In genomic region chr16:27759947-27760844, GRCh38 we compare ENCODE assay signal across 16 cellular contexts.
DNase-seq lines count a peak whose midpoint lies in the region; TF ChIP-seq lines count a peak whose summit lies in the region.
"Had no signal": no experiment of that assay in that cellular context is flagged by ENCODE, and none has a peak within 500 bp of the region (broad histone marks: within the 10 kb centered on the region; RNA-seq: fewer than 3 reads in every experiment).

No MANE protein-coding gene starts in this region.

- no peak overlapping the region for H3K4me3 Mint-ChIP-seq in activated naive CD4-positive, alpha-beta T cell treated with anti-CD3 and anti-CD28 coated beads for 36 hours
- H3K4me3 Mint-ChIP-seq: activated T-cell treated with anti-CD3 and anti-CD28 coated beads, Interleukin-2, amount 50 U/mL, for 24 hours; effector memory CD8-positive, alpha-beta T cell had no signal

- 79% methylated on average over 11 to 12 of the region's 13 CpGs for WGBS in mesodermal cell (ENCODE audit: insufficient coverage in 2 of 2), 2 experiments
- WGBS in sigmoid colon, 2 donors, result 72 to 90% methylated on average over 13 of the region's 13 CpGs

- intact Hi-C loops in ascending aorta (cut with DNase I), result loop anchor here (5.0 kb wide), 1 partner anchor 32 kb away; no protein-coding TSS in a partner anchor
- intact Hi-C loops in activated naive CD4-positive, alpha-beta T cell treated with anti-CD3 and anti-CD28 coated beads for 36 hours (cut with micrococcal nuclease), result no loop called here
- intact Hi-C loops in sigmoid colon (cut with DNase I), result no loop called here

- CTCF ChIA-PET in activated naive CD4-positive, alpha-beta T cell treated with anti-CD3 and anti-CD28 coated beads for 36 hours (lab: Charles Lee), result no interaction called here

- H3K4me1 ChIP-seq in ascending aorta (peaks cover 3 to 9% of the 10 kb centered on the region in 2 donors), mesodermal cell (ENCODE audit: control insufficient read depth, insufficient read depth, low read length, poor library complexity, severe bottlenecking) (peaks cover 26% of the 10 kb centered on the region), sigmoid colon (no peaks in the 10 kb centered on the region)
- H3K4me1 ChIP-seq: SJCRH30 had no signal

- no peak for TF ChIP-seq EP300 in sigmoid colon (IDR thresholded peaks at IDR 0.05)

- no peaks in the 10 kb centered on the region for H3K27me3 Mint-ChIP-seq in activated naive CD4-positive, alpha-beta T cell treated with anti-CD3 and anti-CD28 coated beads for 36 hours (ENCODE audit: low read depth)
- H3K27me3 Mint-ChIP-seq: activated T-cell treated with anti-CD3 and anti-CD28 coated beads, Interleukin-2, amount 50 U/mL, for 24 hours; effector memory CD8-positive, alpha-beta T cell had no signal

- no peak for TF ChIP-seq CTCF in ascending aorta (IDR thresholded peaks at IDR 0.05)
- no peak for TF ChIP-seq CTCF in GM20000 (IDR thresholded peaks at IDR 0.05; ENCODE audit: extremely low read depth, missing control alignments)
- TF ChIP-seq CTCF in sigmoid colon (IDR thresholded peaks at IDR 0.05), result no peak

- H3K4me1 Mint-ChIP-seq in activated naive CD4-positive, alpha-beta T cell treated with anti-CD3 and anti-CD28 coated beads for 36 hours (ENCODE audit: low read depth), result no peaks in the 10 kb centered on the region

- DNase-seq in CD1c-positive myeloid dendritic cell (ENCODE audit: extremely low spot score), result peak; percentile 66
- DNase-seq in Kasumi-1 (lab: John Stamatoyannopoulos, UW), result peak; percentile 51
- DNase-seq in ascending aorta (ENCODE audit: low spot score in 2 of 2), result no peak
- no peak for DNase-seq in activated CD4-positive, CD25-positive, alpha-beta regulatory T cell treated with anti-CD3 and anti-CD28 coated beads, Interleukin-2, amount 50 U/mL, for 72 hours
- no peak for DNase-seq in GM20000 (ENCODE audit: low spot score)
- DNase-seq in activated naive CD4-positive, alpha-beta T cell treated with anti-CD3 and anti-CD28 coated beads for 36 hours, result no peak
- DNase-seq in sigmoid colon, result no peak
- DNase-seq: activated T-cell treated with anti-CD3 and anti-CD28 coated beads, Interleukin-2, amount 50 U/mL, for 24 hours; effector memory CD8-positive, alpha-beta T cell; left ventricle myocardium superior; NCI-H510A; SJCRH30; stimulated activated CD4-positive, alpha-beta T cell treated with anti-CD3 and anti-CD28 coated beads, Interleukin-15, amount 100 ng/mL, for 24 hours; stimulated activated CD8-positive, alpha-beta memory T cell treated with anti-CD3 and anti-CD28 coated beads, Interleukin-4, amount 100 ng/mL, for 48 hours had no signal

- H3K9me3 ChIP-seq in ascending aorta, result no peaks in the 10 kb centered on the region
- H3K9me3 ChIP-seq in mesodermal cell (ENCODE audit: control insufficient read depth, low read length), result peaks cover 8% of the 10 kb centered on the region
- H3K9me3 ChIP-seq in sigmoid colon, result no peaks in the 10 kb centered on the region
- H3K9me3 ChIP-seq: SJCRH30 had no signal

- H3K27ac ChIP-seq in ascending aorta (peak overlapping the region; percentile 72 to 80), mesodermal cell (ENCODE audit: low read depth, low read length, severe bottlenecking) (peak overlapping the region; percentile 77), sigmoid colon (no peak overlapping the region)
- H3K27ac ChIP-seq: parathyroid adenoma, SJCRH30 had no signal

- H3K4me3 ChIP-seq in ascending aorta (no peak overlapping the region), mesodermal cell (ENCODE audit: extremely low read depth, insufficient read depth, low read length, poor library complexity, severe bottlenecking) (no peak overlapping the region), sigmoid colon (no peak overlapping the region)
- H3K4me3 ChIP-seq: SJCRH30 had no signal

- H3K36me3 ChIP-seq in ascending aorta (peaks cover 3 to 18% of the 10 kb centered on the region in 2 donors), mesodermal cell (ENCODE audit: control insufficient read depth, insufficient read depth, low read length) (peaks cover 32% of the 10 kb centered on the region), sigmoid colon (peaks cover 0 to 46% (median 23%) of the 10 kb centered on the region in 4 donors)
- H3K36me3 ChIP-seq: SJCRH30 had no signal

- no peak for TF ChIP-seq POLR2A in sigmoid colon (IDR thresholded peaks at IDR 0.05)

- H3K27me3 ChIP-seq in ascending aorta (no peaks in the 10 kb centered on the region), sigmoid colon (no peaks in the 10 kb centered on the region)
- H3K27me3 ChIP-seq: SJCRH30 had no signal

- peaks cover 15% of the 10 kb centered on the region for H3K36me3 Mint-ChIP-seq in activated naive CD4-positive, alpha-beta T cell treated with anti-CD3 and anti-CD28 coated beads for 36 hours (ENCODE audit: low read depth)

- H3K27ac Mint-ChIP-seq in activated naive CD4-positive, alpha-beta T cell treated with anti-CD3 and anti-CD28 coated beads for 36 hours, result no peak overlapping the region
- H3K27ac Mint-ChIP-seq: activated T-cell treated with anti-CD3 and anti-CD28 coated beads, Interleukin-2, amount 50 U/mL, for 24 hours had no signal

- H3K9me3 Mint-ChIP-seq in activated naive CD4-positive, alpha-beta T cell treated with anti-CD3 and anti-CD28 coated beads for 36 hours, result no peaks in the 10 kb centered on the region
- H3K9me3 Mint-ChIP-seq: activated T-cell treated with anti-CD3 and anti-CD28 coated beads, Interleukin-2, amount 50 U/mL, for 24 hours; effector memory CD8-positive, alpha-beta T cell had no signal

Comparison
In these comparisons a context has a peak if more than half of its experiments do, and no peak if none do; other contexts are left out.
1. DNase-seq: peak in CD1c-positive myeloid dendritic cell (single experiment) and Kasumi-1 (2 of 2); none in ascending aorta (0 of 2), activated CD4-positive, CD25-positive, alpha-beta regulatory T cell treated with anti-CD3 and anti-CD28 coated beads, Interleukin-2, amount 50 U/mL, for 72 hours (single experiment), GM20000 (single experiment), activated naive CD4-positive, alpha-beta T cell treated with anti-CD3 and anti-CD28 coated beads for 36 hours (single experiment) and sigmoid colon (single experiment).
2. H3K27ac ChIP-seq: peak in ascending aorta (2 of 2) and mesodermal cell (single experiment); none in sigmoid colon (0 of 4).